Comparison of ENCODE assay signal across 11 cellular contexts in genomic region chr6:108875161-108875555, GRCh38. TPM values are rescaled to one million over a fixed set of nuclear protein-coding genes. Genes with fewer than 3 reads are reported as not detected.
A peak's percentile ranks its signal among the peaks of the same experiment; 100 is the strongest.
DNase-seq lines count a peak whose midpoint lies in the region; ATAC-seq and TF ChIP-seq lines count a peak whose summit lies in the region.
"Had no signal": no experiment of that assay in that cellular context is flagged by ENCODE, and none has a peak within 500 bp of the region (broad histone marks: within the 10 kb centered on the region; RNA-seq: fewer than 3 reads in every experiment).

No MANE protein-coding gene starts in this region.

- TF ChIP-seq POLR2A in transverse colon (IDR thresholded peaks at IDR 0.05), result no peak

- H3K4me3 ChIP-seq in ascending aorta (no peak overlapping the region), transverse colon (no peak overlapping the region)

- H3K36me3 Mint-ChIP-seq in activated T-cell treated with anti-CD3 and anti-CD28 coated beads, Interleukin-2, amount 50 U/mL, for 4 hours (ENCODE audit: insufficient read depth), result peaks cover 25% of the 10 kb centered on the region

- intact Hi-C loops in ascending aorta (cut with DNase I) (loop anchor here (5.0 kb wide), 1 partner anchor 93 kb away; no protein-coding TSS in a partner anchor), transverse colon (cut with DNase I; ENCODE audit: low total_unique reads) (no loop called here)

- H3K4me1 ChIP-seq in ascending aorta, result peaks cover 8 to 44% of the 10 kb centered on the region in 2 donors
- peaks cover 0 to 4% (median 1%) of the 10 kb centered on the region in 4 donors for H3K4me1 ChIP-seq in transverse colon

- peak overlapping the region; percentile 57 for H3K4me3 Mint-ChIP-seq in activated T-cell treated with anti-CD3 and anti-CD28 coated beads, Interleukin-2, amount 50 U/mL, for 4 hours
- H3K4me3 Mint-ChIP-seq: endodermal cell, mesothelial cell of epicardium had no signal

- peak overlapping the region; percentile 80 to 90 for H3K27ac ChIP-seq in ascending aorta
- peak overlapping the region; percentile 41 to 77 (median 52) for H3K27ac ChIP-seq in transverse colon

- no peak for TF ChIP-seq EP300 in transverse colon (IDR thresholded peaks at IDR 0.05; ENCODE audit: low read depth)

- H3K9me3 ChIP-seq in ascending aorta (no peaks in the 10 kb centered on the region), transverse colon (no peaks in the 10 kb centered on the region)

- DNase-seq in activated T-cell treated with anti-CD3 and anti-CD28 coated beads, Interleukin-2, amount 50 U/mL, for 4 hours, result no peak
- DNase-seq in activated T-cell treated with anti-CD3 and anti-CD28 coated beads, Interleukin-2, amount 50 U/mL, for 1 hour, result no peak
- DNase-seq in ascending aorta (ENCODE audit: low spot score in 2 of 2) (no peak), transverse colon (no peak), omental fat pad (ENCODE audit: low spot score) (no peak), NCI-H1105 (lab: John Stamatoyannopoulos, UW) (no peak), NCI-H2171 treated with DMSO at 0.1 percent for 48 hours (lab: John Stamatoyannopoulos, UW) (no peak)
- DNase-seq: endodermal cell, NCI-H2081 treated with DMSO at 0.1 percent for 48 hours had no signal

- TF ChIP-seq CTCF in ascending aorta (IDR thresholded peaks at IDR 0.05), result no peak
- TF ChIP-seq CTCF in transverse colon (IDR thresholded peaks at IDR 0.05), result no peak
- TF ChIP-seq CTCF in omental fat pad (IDR thresholded peaks at IDR 0.05), result no peak

- peaks cover 51% of the 10 kb centered on the region for H3K4me1 Mint-ChIP-seq in activated T-cell treated with anti-CD3 and anti-CD28 coated beads, Interleukin-2, amount 50 U/mL, for 4 hours (ENCODE audit: low read depth)
- H3K4me1 Mint-ChIP-seq: mesothelial cell of epicardium had no signal

- peak; percentile 23 to 37 for ATAC-seq in activated T-cell treated with anti-CD3 and anti-CD28 coated beads, Interleukin-2, amount 50 U/mL, for 4 hours
- ATAC-seq in HG03066 (IDR thresholded peaks at IDR 0.05; ENCODE audit: low read depth, unreplicated experiment) (peak; percentile 37), omental fat pad (ENCODE audit: low FRiP score) (no peak)

- in situ Hi-C loops in transverse colon (cut with MboI; ENCODE audit: low pct_ligation_motif_present in 1 of 4, low pct_unique_long_range_greater_than_20kb in 1 of 4, low sequenced_read_pairs in 3 of 4), result no loop called here

- H3K27me3 Mint-ChIP-seq in activated T-cell treated with anti-CD3 and anti-CD28 coated beads, Interleukin-2, amount 50 U/mL, for 4 hours (ENCODE audit: low read depth), result peaks cover under 1% of the 10 kb centered on the region

- no peaks in the 10 kb centered on the region for H3K27me3 ChIP-seq in ascending aorta
- no peaks in the 10 kb centered on the region for H3K27me3 ChIP-seq in transverse colon

- H3K9me3 Mint-ChIP-seq in activated T-cell treated with anti-CD3 and anti-CD28 coated beads, Interleukin-2, amount 50 U/mL, for 4 hours, result no peaks in the 10 kb centered on the region
- H3K9me3 Mint-ChIP-seq: endodermal cell, mesothelial cell of epicardium had no signal

- H3K36me3 ChIP-seq in ascending aorta, result peaks cover 0 to 1% of the 10 kb centered on the region in 2 donors
- no peaks in the 10 kb centered on the region for H3K36me3 ChIP-seq in transverse colon

RNA-seq across cellular contexts. Expression of gene ARMC2, which starts 26.9 kb away (rescaled TPM):
- 1 to 10 TPM; 2.2 to 2.8 (median 2.3) TPM for total RNA-seq in activated T-cell treated with anti-CD3 and anti-CD28 coated beads, Interleukin-2, amount 50 U/mL, for 4 hours
- 0.11 TPM for total RNA-seq in ascending aorta
- total RNA-seq in transverse colon, result 1 to 10 TPM; 2.0 to 7.5 (median 3.0) TPM
- 10 to 100 TPM in 1 of 4 donors, 1 to 10 TPM in 3; 2.2 to 15.3 (median 7.8) TPM for total RNA-seq in omental fat pad
